In the genomic region with DNA sequence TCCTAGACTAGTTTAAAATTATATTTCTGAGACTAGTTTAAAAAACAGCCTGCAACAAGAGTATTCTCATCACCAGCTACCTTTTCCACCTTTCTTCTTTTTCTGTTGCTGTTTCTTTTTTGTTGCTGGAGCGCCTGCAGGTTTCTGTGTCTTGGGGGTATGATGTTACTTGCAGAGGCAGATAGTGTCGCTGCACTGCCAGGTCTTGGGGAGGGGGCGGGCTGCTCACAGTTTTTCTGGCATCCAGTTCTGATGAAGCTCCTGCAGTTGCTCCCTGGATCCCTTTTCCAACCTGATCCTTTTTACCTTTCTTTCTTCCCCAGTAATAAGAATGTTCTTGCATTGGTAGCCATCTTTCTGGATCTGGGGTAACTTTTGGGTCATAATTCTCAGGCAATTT, we compare ENCODE assay signal across 22 cellular contexts.
"Had no signal": no experiment of that assay in that cellular context is flagged by ENCODE, and none has a peak within 500 bp of the region (broad histone marks: within the 10 kb centered on the region; RNA-seq: fewer than 3 reads in every experiment).

No MANE protein-coding gene starts in this region.

- H3K4me3 ChIP-seq: colonic mucosa, dorsolateral prefrontal cortex, mucosa of descending colon, pancreas, thoracic aorta, upper lobe of left lung had no signal

- H3K9me3 Mint-ChIP-seq: activated naive CD4-positive, alpha-beta T cell treated with anti-CD3 and anti-CD28 coated beads, Interleukin-2, amount 10 ng/mL, durations not matched to agents 7 days and 5 days; T-helper 1 cell treated with Interleukin-12 subunit alpha and Interleukin-12 subunit beta and Interleukin-4 antibody, amounts not matched to agents 30 μg/mL and 1 μg/mL, for 36 hours had no signal

- H3K27ac ChIP-seq: colonic mucosa, dorsolateral prefrontal cortex, epithelial cell of prostate, neutrophil, pancreas, thoracic aorta, upper lobe of left lung had no signal

- H3K36me3 ChIP-seq: colonic mucosa had no signal

- H3K4me3 Mint-ChIP-seq: activated naive CD4-positive, alpha-beta T cell treated with anti-CD3 and anti-CD28 coated beads, Interleukin-2, amount 10 ng/mL, durations not matched to agents 7 days and 5 days; T-helper 1 cell treated with Interleukin-12 subunit alpha and Interleukin-12 subunit beta and Interleukin-4 antibody, amounts not matched to agents 30 μg/mL and 1 μg/mL, for 36 hours had no signal

- H3K9me3 ChIP-seq: colonic mucosa, mucosa of descending colon, neutrophil, pancreas, thoracic aorta, upper lobe of left lung had no signal

- ATAC-seq: left ventricle myocardium superior, mucosa of descending colon, pancreas, right cardiac atrium had no signal

- DNase-seq: activated CD4-positive, alpha-beta T cell treated with anti-CD3 and anti-CD28 coated beads for 4 hours; activated CD4-positive, alpha-beta T cell treated with anti-CD3 and anti-CD28 coated beads, Interleukin-2, amount 50 U/mL, for 48 hours; activated CD4-positive, CD25-positive, alpha-beta regulatory T cell; activated naive CD4-positive, alpha-beta T cell treated with anti-CD3 and anti-CD28 coated beads, Interleukin-2, amount 10 ng/mL, durations not matched to agents 7 days and 5 days; activated T-cell treated with anti-CD3 and anti-CD28 coated beads, Interleukin-2, amount 50 U/mL, for 48 hours; amygdala; colonic mucosa; dorsolateral prefrontal cortex; kidney glomerular epithelial cell; left ventricle myocardium superior; mucosa of descending colon; pancreas; right cardiac atrium; stimulated activated CD4-positive, alpha-beta T cell treated with anti-CD3 and anti-CD28 coated beads, Interleukin-4, amount 100 ng/mL, for 24 hours; stimulated activated naive CD4-positive, alpha-beta T cell treated with Interleukin-2 at 50 U/mL for 16 hours; T1000; upper lobe of left lung had no signal

- H3K27ac Mint-ChIP-seq: activated naive CD4-positive, alpha-beta T cell treated with anti-CD3 and anti-CD28 coated beads, Interleukin-2, amount 10 ng/mL, durations not matched to agents 7 days and 5 days; T-helper 1 cell treated with Interleukin-12 subunit alpha and Interleukin-12 subunit beta and Interleukin-4 antibody, amounts not matched to agents 30 μg/mL and 1 μg/mL, for 36 hours had no signal

- FAIRE-seq: bronchial epithelial cell, pancreas had no signal

- H3K27me3 ChIP-seq: colonic mucosa, pancreas, upper lobe of left lung had no signal
